In the genomic region with DNA sequence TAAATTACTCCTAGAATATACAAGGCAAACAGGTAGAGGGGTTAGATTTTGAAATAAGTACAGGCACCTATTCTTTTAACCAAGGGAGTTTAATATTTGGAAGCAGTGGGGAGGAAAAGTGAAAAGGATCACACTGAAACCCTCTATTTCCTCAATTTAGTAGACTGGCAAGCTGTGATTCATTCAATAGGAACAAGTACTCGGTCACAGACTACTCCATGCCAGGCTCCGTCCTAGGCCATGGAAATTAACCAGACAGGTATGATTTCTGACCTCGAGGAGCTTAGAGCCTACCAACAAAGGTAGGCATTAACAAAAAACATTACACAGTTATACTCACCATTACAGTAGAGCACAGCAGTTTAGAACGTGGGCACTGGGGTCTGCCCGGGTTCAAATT, we compare ENCODE assay signal across 22 cellular contexts.
"Had no signal": no experiment of that assay in that cellular context is flagged by ENCODE, and none has a peak within 500 bp of the region (broad histone marks: within the 10 kb centered on the region; RNA-seq: fewer than 3 reads in every experiment).

No MANE protein-coding gene starts in this region.

- H3K27me3 ChIP-seq: ascending aorta, body of pancreas had no signal

- H3K36me3 Mint-ChIP-seq: WTC11 had no signal

- H3K36me3 ChIP-seq: ascending aorta had no signal

- DNase-seq: activated CD4-positive, alpha-beta T cell treated with anti-CD3 and anti-CD28 coated beads for 48 hours; activated CD4-positive, alpha-beta T cell treated with anti-CD3 and anti-CD28 coated beads, Interleukin-2, amount 50 U/mL, for 4 hours; activated CD4-positive, CD25-positive, alpha-beta regulatory T cell treated with anti-CD3 and anti-CD28 coated beads, Interleukin-2, amount 50 U/mL, for 72 hours; activated CD8-positive, alpha-beta memory T cell treated with anti-CD3 and anti-CD28 coated beads, Interleukin-2, amount 50 U/mL, for 48 hours; activated CD8-positive, alpha-beta T cell treated with anti-CD3 and anti-CD28 coated beads, Interleukin-2, amount 10 ng/mL, durations not matched to agents 7 days and 5 days; activated T-cell treated with anti-CD3 and anti-CD28 coated beads, Interleukin-2, amount 50 U/mL, for 1 hour; body of pancreas; NCI-H1092; NCI-H1417; NCI-H2029; NCI-H2107; NCI-H2171 treated with DMSO at 0.1 percent for 48 hours; NCI-H226; NCI-H526; NCI-H82; SIG-M5; T-helper 17 cell; T-helper 9 cell had no signal

- H3K9ac ChIP-seq: KMS-11 had no signal

- H3K4me3 ChIP-seq: ascending aorta, body of pancreas had no signal

- H3K4me3 Mint-ChIP-seq: activated CD8-positive, alpha-beta T cell treated with anti-CD3 and anti-CD28 coated beads, Interleukin-2, amount 10 ng/mL, durations not matched to agents 7 days and 5 days; activated naive CD4-positive, alpha-beta T cell treated with anti-CD3 and anti-CD28 coated beads, Interleukin-2, amount 50 U/mL, for 24 hours; WTC11 had no signal

- H3K9me3 ChIP-seq: ascending aorta, body of pancreas had no signal

- H3K4me2 ChIP-seq: KMS-11 had no signal

- ATAC-seq: activated CD8-positive, alpha-beta T cell treated with anti-CD3 and anti-CD28 coated beads, Interleukin-2, amount 10 ng/mL, durations not matched to agents 7 days and 5 days; body of pancreas; T-helper 17 cell; WTC11 had no signal

- H3K27ac Mint-ChIP-seq: activated CD8-positive, alpha-beta T cell treated with anti-CD3 and anti-CD28 coated beads, Interleukin-2, amount 10 ng/mL, durations not matched to agents 7 days and 5 days; T-helper 17 cell had no signal

- H3K9me3 Mint-ChIP-seq: activated naive CD4-positive, alpha-beta T cell treated with anti-CD3 and anti-CD28 coated beads, Interleukin-2, amount 50 U/mL, for 24 hours; WTC11 had no signal

- H3K27me3 Mint-ChIP-seq: activated naive CD4-positive, alpha-beta T cell treated with anti-CD3 and anti-CD28 coated beads, Interleukin-2, amount 50 U/mL, for 24 hours; T-helper 17 cell had no signal

- H3K27ac ChIP-seq: ascending aorta, body of pancreas, KMS-11 had no signal
